ENCODE assay signal across 1 cellular context in genomic region chr16:84643677-84644076, GRCh38.
TF ChIP-seq lines count a peak whose summit lies in the region.

No MANE protein-coding gene starts in this region.

TF ChIP-seq in GM12878, 131 proteins besides CTCF, POLR2A, EP300 and RAD21:
- TF ChIP-seq RFX5 (IDR thresholded peaks at IDR 0.05; ENCODE audit: low read depth, low read length): no peak
- TF ChIP-seq IRF3 (IDR thresholded peaks at IDR 0.05): no peak
- no peak for TF ChIP-seq EED (IDR thresholded peaks at IDR 0.05; ENCODE audit: low read depth)
- no peak for TF ChIP-seq FOS (IDR thresholded peaks at IDR 0.05; ENCODE audit: borderline replicate concordance, extremely low read depth, insufficient read length)
- no peak for TF ChIP-seq IRF4 (IDR thresholded peaks at IDR 0.05; ENCODE audit: low read depth, low read length)
- no peak for TF ChIP-seq KAT2A (conservative IDR thresholded peaks at IDR 0.05; ENCODE audit: control insufficient read depth, low read depth, low read length)
- TF ChIP-seq BRCA1 (IDR thresholded peaks at IDR 0.05; ENCODE audit: low read depth, low read length): no peak
- TF ChIP-seq NR2C1 (IDR thresholded peaks at IDR 0.05): no peak
- no peak for TF ChIP-seq CHD1 (IDR thresholded peaks at IDR 0.05; ENCODE audit: low read depth, low read length)
- TF ChIP-seq CREB1 (IDR thresholded peaks at IDR 0.05; ENCODE audit: low read depth): no peak
